ENCODE assay signal across 30 cellular contexts in the genomic region with DNA sequence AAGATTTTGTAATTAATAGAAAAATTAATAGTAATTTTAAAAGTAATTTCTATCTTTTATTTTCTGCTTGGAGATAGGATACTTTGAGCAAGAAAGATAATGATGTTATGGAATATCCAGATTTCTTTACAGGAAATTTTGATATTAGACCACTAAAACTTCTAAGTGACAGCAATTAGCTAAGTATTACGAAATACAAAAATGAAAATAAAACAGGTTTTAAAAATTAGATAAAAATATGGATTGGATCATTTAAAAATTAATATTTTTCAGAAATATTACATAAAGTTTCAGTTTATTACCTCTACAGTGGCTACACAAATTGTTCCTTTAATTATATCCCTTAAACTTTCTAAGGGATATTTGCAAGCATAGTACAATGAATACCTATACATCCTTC. TPM values are rescaled to one million over a fixed set of nuclear protein-coding genes. Genes with fewer than 3 reads are reported as not detected.
"Had no signal": no experiment of that assay in that cellular context is flagged by ENCODE, and none has a peak within 500 bp of the region (broad histone marks: within the 10 kb centered on the region; RNA-seq: fewer than 3 reads in every experiment).

No MANE protein-coding gene starts in this region.

- H3K27me3 ChIP-seq: ascending aorta, cardiac muscle cell had no signal

- H3K9me3 ChIP-seq: ascending aorta had no signal

- DNase-seq: activated B cell treated with CpG ODN at 0.5 μM for 24 hours; activated CD4-positive, alpha-beta memory T cell treated with anti-CD3 and anti-CD28 coated beads, Interleukin-2, amount 10 ng/mL, durations not matched to agents 7 days and 5 days; activated CD4-positive, alpha-beta T cell treated with anti-CD3 and anti-CD28 coated beads for 36 hours; activated CD4-positive, alpha-beta T cell treated with anti-CD3 and anti-CD28 coated beads for 48 hours; activated CD4-positive, alpha-beta T cell treated with anti-CD3 and anti-CD28 coated beads, Interleukin-2, amount 10 ng/mL, durations not matched to agents 7 days and 5 days; activated CD4-positive, alpha-beta T cell treated with anti-CD3 and anti-CD28 coated beads, Interleukin-2, amount 50 U/mL, for 48 hours; activated CD4-positive, CD25-positive, alpha-beta regulatory T cell treated with anti-CD3 and anti-CD28 coated beads, Interleukin-2, amount 50 U/mL, for 72 hours; activated CD8-positive, alpha-beta memory T cell treated with anti-CD3 and anti-CD28 coated beads for 24 hours; activated CD8-positive, alpha-beta memory T cell treated with anti-CD3 and anti-CD28 coated beads, Interleukin-2, amount 10 ng/mL, durations not matched to agents 7 days and 5 days; activated CD8-positive, alpha-beta memory T cell treated with anti-CD3 and anti-CD28 coated beads, Interleukin-2, amount 50 U/mL, for 48 hours; activated CD8-positive, alpha-beta T cell treated with anti-CD3 and anti-CD28 coated beads, Interleukin-2, amount 10 ng/mL, durations not matched to agents 7 days and 5 days; activated effector memory CD4-positive, alpha-beta T cell treated with Interleukin-2 at 50 U/mL for 16 hours; activated gamma-delta T cell; activated naive CD4-positive, alpha-beta T cell treated with anti-CD3 and anti-CD28 coated beads, Interleukin-2, amount 10 ng/mL, durations not matched to agents 7 days and 5 days; activated naive CD4-positive, alpha-beta T cell treated with Interleukin-2 at 50 U/mL for 16 hours; activated naive CD8-positive, alpha-beta T cell treated with anti-CD3 and anti-CD28 coated beads, Interleukin-2, amount 10 ng/mL, durations not matched to agents 7 days and 5 days; activated naive CD8-positive, alpha-beta T cell treated with anti-CD3 and anti-CD28 coated beads, Interleukin-2, amount 50 U/mL, for 24 hours; activated T-cell treated with anti-CD3 and anti-CD28 coated beads, Interleukin-2, amount 50 U/mL, for 24 hours; activated T-cell treated with anti-CD3 and anti-CD28 coated beads, Interleukin-2, amount 50 U/mL, for 48 hours; amygdala; anterior cingulate cortex; caudate nucleus; cerebellar nuclear complex; T-helper 2 cell; T-helper 9 cell had no signal

- ATAC-seq: activated CD4-positive, alpha-beta T cell treated with anti-CD3 and anti-CD28 coated beads for 36 hours; activated CD8-positive, alpha-beta memory T cell treated with anti-CD3 and anti-CD28 coated beads, Interleukin-2, amount 10 ng/mL, durations not matched to agents 7 days and 5 days; activated CD8-positive, alpha-beta T cell treated with anti-CD3 and anti-CD28 coated beads, Interleukin-2, amount 10 ng/mL, durations not matched to agents 7 days and 5 days; activated naive CD8-positive, alpha-beta T cell treated with anti-CD3 and anti-CD28 coated beads, Interleukin-2, amount 50 U/mL, for 24 hours had no signal

- H3K27ac ChIP-seq: ascending aorta, cardiac muscle cell, VCaP had no signal

- FAIRE-seq: bronchial epithelial cell, TTC549 had no signal

- H3K4me3 ChIP-seq: ascending aorta, cardiac muscle cell had no signal

- H3K36me3 ChIP-seq: ascending aorta, cardiac muscle cell had no signal

RNA-seq across cellular contexts. Expression of a gene that starts 4.2 kb away (rescaled TPM):
- total RNA-seq: ascending aorta had no signal
